Comparison of ENCODE assay signal across 1 cellular context in the genomic region with DNA sequence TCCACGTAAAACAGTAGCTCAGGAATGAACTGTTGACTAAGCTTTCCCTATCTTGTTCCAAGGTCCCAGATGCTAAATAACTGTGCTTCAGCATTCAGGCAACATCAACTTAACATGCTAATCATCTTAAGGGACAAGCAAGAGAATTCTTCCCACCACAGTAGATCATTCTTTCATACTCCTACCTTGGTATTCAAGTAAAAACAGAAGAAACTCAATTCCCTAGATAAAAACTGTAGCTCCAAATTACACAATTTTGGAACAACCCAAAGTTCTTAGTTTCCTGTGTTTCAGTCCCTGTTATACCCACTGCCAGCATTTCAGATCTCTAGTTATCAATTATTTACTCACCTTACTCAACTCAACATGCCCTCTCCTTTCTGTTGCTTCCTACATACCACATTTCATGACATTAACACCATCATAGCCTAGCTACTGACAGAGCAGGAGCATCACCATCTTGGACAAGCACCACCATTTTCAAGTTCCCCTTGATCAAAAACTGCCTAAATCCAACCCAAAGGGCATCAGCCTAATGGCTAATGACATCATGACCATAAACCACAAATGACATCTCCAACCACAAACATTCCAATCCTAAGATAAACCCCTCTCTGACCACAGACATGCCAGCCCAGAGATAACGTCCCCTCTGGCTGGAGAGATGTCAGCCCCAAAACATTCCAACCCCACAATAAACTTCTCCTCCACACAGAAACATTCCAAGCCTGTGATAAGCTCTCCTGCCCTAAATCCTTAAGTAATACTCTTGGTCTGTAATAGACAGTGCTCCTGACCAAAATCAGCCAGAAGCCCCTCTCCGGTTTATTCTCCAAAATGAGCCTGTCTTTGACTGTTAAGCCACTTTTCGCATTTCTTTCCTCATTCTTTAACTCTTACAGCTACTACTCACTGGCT.
TF ChIP-seq lines count a peak whose summit lies in the region.

No MANE protein-coding gene starts in this region.

TF ChIP-seq in K562, 482 proteins besides CTCF, POLR2A, EP300 and RAD21 (continued from another document and continues in another):
- TF ChIP-seq, protein P1, sequence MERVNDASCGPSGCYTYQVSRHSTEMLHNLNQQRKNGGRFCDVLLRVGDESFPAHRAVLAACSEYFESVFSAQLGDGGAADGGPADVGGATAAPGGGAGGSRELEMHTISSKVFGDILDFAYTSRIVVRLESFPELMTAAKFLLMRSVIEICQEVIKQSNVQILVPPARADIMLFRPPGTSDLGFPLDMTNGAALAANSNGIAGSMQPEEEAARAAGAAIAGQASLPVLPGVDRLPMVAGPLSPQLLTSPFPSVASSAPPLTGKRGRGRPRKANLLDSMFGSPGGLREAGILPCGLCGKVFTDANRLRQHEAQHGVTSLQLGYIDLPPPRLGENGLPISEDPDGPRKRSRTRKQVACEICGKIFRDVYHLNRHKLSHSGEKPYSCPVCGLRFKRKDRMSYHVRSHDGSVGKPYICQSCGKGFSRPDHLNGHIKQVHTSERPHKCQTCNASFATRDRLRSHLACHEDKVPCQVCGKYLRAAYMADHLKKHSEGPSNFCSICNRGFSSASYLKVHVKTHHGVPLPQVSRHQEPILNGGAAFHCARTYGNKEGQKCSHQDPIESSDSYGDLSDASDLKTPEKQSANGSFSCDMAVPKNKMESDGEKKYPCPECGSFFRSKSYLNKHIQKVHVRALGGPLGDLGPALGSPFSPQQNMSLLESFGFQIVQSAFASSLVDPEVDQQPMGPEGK (CRISPR knock-in tag; IDR thresholded peaks at IDR 0.05; ENCODE audit: borderline replicate concordance): no peak
- no peak for TF ChIP-seq TARDBP (IDR thresholded peaks at IDR 0.05)
- TF ChIP-seq FOXK2 (conservative IDR thresholded peaks at IDR 0.05 in 1 of 2, IDR thresholded peaks at IDR 0.05 in 1 of 2; ENCODE audit: low read depth in 2 of 2): peak; percentile 43 to 44; a peak in 2 of 4 replicates
- peak; percentile 31; the same call in 1 of the 2 replicates for TF ChIP-seq CXXC5 (CRISPR knock-in tag; IDR thresholded peaks at IDR 0.05)
- peak; percentile 92 for TF ChIP-seq CBFA2T2 (conservative IDR thresholded peaks at IDR 0.05)
- no peak for TF ChIP-seq HOXB6 (CRISPR knock-in tag; IDR thresholded peaks at IDR 0.05; ENCODE audit: borderline replicate concordance)
- no peak for TF ChIP-seq SIN3B (IDR thresholded peaks at IDR 0.05; ENCODE audit: low read depth)
- TF ChIP-seq, protein P2, sequence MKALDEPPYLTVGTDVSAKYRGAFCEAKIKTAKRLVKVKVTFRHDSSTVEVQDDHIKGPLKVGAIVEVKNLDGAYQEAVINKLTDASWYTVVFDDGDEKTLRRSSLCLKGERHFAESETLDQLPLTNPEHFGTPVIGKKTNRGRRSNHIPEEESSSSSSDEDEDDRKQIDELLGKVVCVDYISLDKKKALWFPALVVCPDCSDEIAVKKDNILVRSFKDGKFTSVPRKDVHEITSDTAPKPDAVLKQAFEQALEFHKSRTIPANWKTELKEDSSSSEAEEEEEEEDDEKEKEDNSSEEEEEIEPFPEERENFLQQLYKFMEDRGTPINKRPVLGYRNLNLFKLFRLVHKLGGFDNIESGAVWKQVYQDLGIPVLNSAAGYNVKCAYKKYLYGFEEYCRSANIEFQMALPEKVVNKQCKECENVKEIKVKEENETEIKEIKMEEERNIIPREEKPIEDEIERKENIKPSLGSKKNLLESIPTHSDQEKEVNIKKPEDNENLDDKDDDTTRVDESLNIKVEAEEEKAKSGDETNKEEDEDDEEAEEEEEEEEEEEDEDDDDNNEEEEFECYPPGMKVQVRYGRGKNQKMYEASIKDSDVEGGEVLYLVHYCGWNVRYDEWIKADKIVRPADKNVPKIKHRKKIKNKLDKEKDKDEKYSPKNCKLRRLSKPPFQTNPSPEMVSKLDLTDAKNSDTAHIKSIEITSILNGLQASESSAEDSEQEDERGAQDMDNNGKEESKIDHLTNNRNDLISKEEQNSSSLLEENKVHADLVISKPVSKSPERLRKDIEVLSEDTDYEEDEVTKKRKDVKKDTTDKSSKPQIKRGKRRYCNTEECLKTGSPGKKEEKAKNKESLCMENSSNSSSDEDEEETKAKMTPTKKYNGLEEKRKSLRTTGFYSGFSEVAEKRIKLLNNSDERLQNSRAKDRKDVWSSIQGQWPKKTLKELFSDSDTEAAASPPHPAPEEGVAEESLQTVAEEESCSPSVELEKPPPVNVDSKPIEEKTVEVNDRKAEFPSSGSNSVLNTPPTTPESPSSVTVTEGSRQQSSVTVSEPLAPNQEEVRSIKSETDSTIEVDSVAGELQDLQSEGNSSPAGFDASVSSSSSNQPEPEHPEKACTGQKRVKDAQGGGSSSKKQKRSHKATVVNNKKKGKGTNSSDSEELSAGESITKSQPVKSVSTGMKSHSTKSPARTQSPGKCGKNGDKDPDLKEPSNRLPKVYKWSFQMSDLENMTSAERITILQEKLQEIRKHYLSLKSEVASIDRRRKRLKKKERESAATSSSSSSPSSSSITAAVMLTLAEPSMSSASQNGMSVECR (CRISPR knock-in tag; IDR thresholded peaks at IDR 0.05): no peak
- no peak for TF ChIP-seq POU5F1 (IDR thresholded peaks at IDR 0.05; ENCODE audit: borderline replicate concordance, low read depth, low read length, partially characterized antibody)
- no peak for TF ChIP-seq ATF1 (CRISPR knock-in tag; IDR thresholded peaks at IDR 0.05)
- TF ChIP-seq ATF1 (tag; IDR thresholded peaks at IDR 0.05): peak; percentile 94
- no peak for TF ChIP-seq IFI16 (CRISPR knock-in tag; IDR thresholded peaks at IDR 0.05)
- TF ChIP-seq GABPA (tag; conservative IDR thresholded peaks at IDR 0.05; ENCODE audit: low read depth): no peak
- no peak for TF ChIP-seq MED1 (CRISPR knock-in tag; IDR thresholded peaks at IDR 0.05; ENCODE audit: borderline replicate concordance)
- peak; percentile 85 for TF ChIP-seq MYNN (IDR thresholded peaks at IDR 0.05)
- no peak for TF ChIP-seq MYNN (CRISPR knock-in tag; IDR thresholded peaks at IDR 0.05)
- peak; percentile 84; the same call in 1 of the 2 replicates for TF ChIP-seq JUN (IDR thresholded peaks at IDR 0.05; ENCODE audit: borderline replicate concordance, low read depth, low read length)
- TF ChIP-seq JUN (CRISPR knock-in tag; IDR thresholded peaks at IDR 0.05; ENCODE audit: borderline replicate concordance): peak; percentile 58; the same call in 1 of the 2 replicates
- TF ChIP-seq, protein P3, sequence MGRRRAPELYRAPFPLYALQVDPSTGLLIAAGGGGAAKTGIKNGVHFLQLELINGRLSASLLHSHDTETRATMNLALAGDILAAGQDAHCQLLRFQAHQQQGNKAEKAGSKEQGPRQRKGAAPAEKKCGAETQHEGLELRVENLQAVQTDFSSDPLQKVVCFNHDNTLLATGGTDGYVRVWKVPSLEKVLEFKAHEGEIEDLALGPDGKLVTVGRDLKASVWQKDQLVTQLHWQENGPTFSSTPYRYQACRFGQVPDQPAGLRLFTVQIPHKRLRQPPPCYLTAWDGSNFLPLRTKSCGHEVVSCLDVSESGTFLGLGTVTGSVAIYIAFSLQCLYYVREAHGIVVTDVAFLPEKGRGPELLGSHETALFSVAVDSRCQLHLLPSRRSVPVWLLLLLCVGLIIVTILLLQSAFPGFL (CRISPR knock-in tag; IDR thresholded peaks at IDR 0.05): no peak
- no peak for TF ChIP-seq GTF2B (IDR thresholded peaks at IDR 0.05; ENCODE audit: extremely low read depth, insufficient read length)
- no peak for TF ChIP-seq RFX7 (CRISPR knock-in tag; IDR thresholded peaks at IDR 0.05)
- TF ChIP-seq TRIM28 (IDR thresholded peaks at IDR 0.05): no peak
- no peak for TF ChIP-seq ZNF449 (CRISPR knock-in tag; IDR thresholded peaks at IDR 0.05)
- no peak; the same call in 1 of the 2 replicates for TF ChIP-seq NR2C1 (IDR thresholded peaks at IDR 0.05)
- TF ChIP-seq NR2C1 (tag; IDR thresholded peaks at IDR 0.05): peak; percentile 44; the same call in 1 of the 2 replicates
- TF ChIP-seq THRA (IDR thresholded peaks at IDR 0.05): no peak
- no peak for TF ChIP-seq L3MBTL2 (IDR thresholded peaks at IDR 0.05)
- peak; percentile 64; the same call in 1 of the 2 replicates for TF ChIP-seq GATAD2A (IDR thresholded peaks at IDR 0.05)
- peak; percentile 74 for TF ChIP-seq CREB1 (IDR thresholded peaks at IDR 0.05)
- 0 out of 2 replicates have a peak, but pooled peaks have one; percentile 53 for TF ChIP-seq CREB1 (CRISPR knock-in tag; IDR thresholded peaks at IDR 0.05)
- no peak for TF ChIP-seq TFAM (CRISPR knock-in tag; conservative IDR thresholded peaks at IDR 0.05)
- TF ChIP-seq KLF16 (IDR thresholded peaks at IDR 0.05): peak; percentile 88
- peak in 1 of 2 experiments; percentile 99; a peak in 2 of 4 replicates for TF ChIP-seq HDAC1 (IDR thresholded peaks at IDR 0.05)
- no peak for TF ChIP-seq TAF1 (IDR thresholded peaks at IDR 0.05; ENCODE audit: control insufficient read depth, extremely low read depth, insufficient read depth, low read length, severe bottlenecking)
- no peak for TF ChIP-seq MCM5 (IDR thresholded peaks at IDR 0.05; ENCODE audit: low read depth)
- no peak for TF ChIP-seq CBX5 (IDR thresholded peaks at IDR 0.05; ENCODE audit: borderline replicate concordance, low read depth)
- no peak for TF ChIP-seq MCM7 (IDR thresholded peaks at IDR 0.05)
- TF ChIP-seq SLC30A9 (CRISPR knock-in tag; IDR thresholded peaks at IDR 0.05): no peak
- no peak for TF ChIP-seq NELFE (IDR thresholded peaks at IDR 0.05; ENCODE audit: insufficient read depth, insufficient read length)
- no peak for TF ChIP-seq FOXK1 (CRISPR knock-in tag; IDR thresholded peaks at IDR 0.05; ENCODE audit: borderline replicate concordance)
- no peak for TF ChIP-seq ZNF699 (CRISPR knock-in tag; IDR thresholded peaks at IDR 0.05; ENCODE audit: insufficient replicate concordance)
- peak; percentile 83 for TF ChIP-seq ZNF644 (tag; IDR thresholded peaks at IDR 0.05; ENCODE audit: low read depth)
- TF ChIP-seq MBD2 (IDR thresholded peaks at IDR 0.05; ENCODE audit: borderline replicate concordance, low read depth): peak; percentile 65; the same call in 1 of the 2 replicates
- no peak for TF ChIP-seq RAD51 (IDR thresholded peaks at IDR 0.05; ENCODE audit: borderline replicate concordance, low read depth)
- TF ChIP-seq TRIM24 (IDR thresholded peaks at IDR 0.05): peak; percentile 71 to 88
- no peak for TF ChIP-seq PHB (CRISPR knock-in tag; IDR thresholded peaks at IDR 0.05)
- no peak for TF ChIP-seq ZSCAN29 (IDR thresholded peaks at IDR 0.05)
- peak; percentile 75 to 78; a peak in 3 of 4 replicates for TF ChIP-seq ARNT (IDR thresholded peaks at IDR 0.05)
- TF ChIP-seq ZNF175 (CRISPR knock-in tag; IDR thresholded peaks at IDR 0.05; ENCODE audit: low read depth): peak; percentile 87
- TF ChIP-seq EGR1 (conservative IDR thresholded peaks at IDR 0.05): peak; percentile 21; the same call in 1 of the 2 replicates
- no peak for TF ChIP-seq ZNF75A (CRISPR knock-in tag; IDR thresholded peaks at IDR 0.05)
- no peak for TF ChIP-seq CEBPG (CRISPR knock-in tag; IDR thresholded peaks at IDR 0.05)
- peak; percentile 33 to 36; a peak in 2 of 4 replicates for TF ChIP-seq CEBPG (tag; conservative IDR thresholded peaks at IDR 0.05 in 1 of 2, IDR thresholded peaks at IDR 0.05 in 1 of 2)
- TF ChIP-seq PYGO2 (tag; IDR thresholded peaks at IDR 0.05): peak; percentile 75
- no peak for TF ChIP-seq RBM25 (IDR thresholded peaks at IDR 0.05; ENCODE audit: low read depth, low read length, severe bottlenecking)
- peak; percentile 98 for TF ChIP-seq DPF2 (IDR thresholded peaks at IDR 0.05)
- TF ChIP-seq, protein P4, sequence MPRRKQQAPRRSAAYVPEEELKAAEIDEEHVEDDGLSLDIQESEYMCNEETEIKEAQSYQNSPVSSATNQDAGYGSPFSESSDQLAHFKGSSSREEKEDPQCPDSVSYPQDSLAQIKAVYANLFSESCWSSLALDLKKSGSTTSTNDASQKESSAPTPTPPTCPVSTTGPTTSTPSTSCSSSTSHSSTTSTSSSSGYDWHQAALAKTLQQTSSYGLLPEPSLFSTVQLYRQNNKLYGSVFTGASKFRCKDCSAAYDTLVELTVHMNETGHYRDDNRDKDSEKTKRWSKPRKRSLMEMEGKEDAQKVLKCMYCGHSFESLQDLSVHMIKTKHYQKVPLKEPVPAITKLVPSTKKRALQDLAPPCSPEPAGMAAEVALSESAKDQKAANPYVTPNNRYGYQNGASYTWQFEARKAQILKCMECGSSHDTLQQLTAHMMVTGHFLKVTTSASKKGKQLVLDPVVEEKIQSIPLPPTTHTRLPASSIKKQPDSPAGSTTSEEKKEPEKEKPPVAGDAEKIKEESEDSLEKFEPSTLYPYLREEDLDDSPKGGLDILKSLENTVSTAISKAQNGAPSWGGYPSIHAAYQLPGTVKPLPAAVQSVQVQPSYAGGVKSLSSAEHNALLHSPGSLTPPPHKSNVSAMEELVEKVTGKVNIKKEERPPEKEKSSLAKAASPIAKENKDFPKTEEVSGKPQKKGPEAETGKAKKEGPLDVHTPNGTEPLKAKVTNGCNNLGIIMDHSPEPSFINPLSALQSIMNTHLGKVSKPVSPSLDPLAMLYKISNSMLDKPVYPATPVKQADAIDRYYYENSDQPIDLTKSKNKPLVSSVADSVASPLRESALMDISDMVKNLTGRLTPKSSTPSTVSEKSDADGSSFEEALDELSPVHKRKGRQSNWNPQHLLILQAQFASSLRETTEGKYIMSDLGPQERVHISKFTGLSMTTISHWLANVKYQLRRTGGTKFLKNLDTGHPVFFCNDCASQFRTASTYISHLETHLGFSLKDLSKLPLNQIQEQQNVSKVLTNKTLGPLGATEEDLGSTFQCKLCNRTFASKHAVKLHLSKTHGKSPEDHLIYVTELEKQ (CRISPR knock-in tag; IDR thresholded peaks at IDR 0.05): no peak
- no peak for TF ChIP-seq CHD2 (IDR thresholded peaks at IDR 0.05; ENCODE audit: low read depth, low read length)
